In the genomic region with DNA sequence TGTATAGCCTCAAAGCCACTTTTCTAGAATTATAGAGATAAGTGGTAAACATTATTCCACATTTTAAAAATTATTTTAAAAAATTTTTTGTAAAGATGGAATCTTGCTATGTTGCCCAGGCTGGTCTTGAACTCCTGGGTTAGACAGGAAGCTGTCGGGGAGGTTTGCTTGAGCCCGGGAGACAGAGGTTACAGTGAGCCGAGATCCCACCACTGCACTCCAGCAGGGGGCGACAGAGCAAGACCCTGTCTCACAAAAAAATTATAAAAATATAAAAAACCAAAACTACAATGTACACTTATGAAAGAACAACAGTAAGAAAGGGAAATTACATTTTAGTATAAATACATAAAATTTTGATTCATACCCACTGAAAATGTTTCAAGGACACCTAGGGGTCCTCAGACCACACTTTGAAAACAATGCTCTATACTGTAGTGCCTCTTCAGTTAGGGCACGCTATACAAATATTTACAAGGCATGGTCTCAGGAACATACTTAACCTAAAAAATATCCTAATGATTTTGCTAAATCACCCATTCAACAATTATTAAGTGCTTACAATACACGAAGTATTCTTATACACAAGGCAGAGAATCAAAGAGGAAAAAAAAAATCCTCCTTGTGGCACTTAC, we compare ENCODE assay signal across 8 cellular contexts.
DNase-seq lines count a peak whose midpoint lies in the region; ATAC-seq lines count a peak whose summit lies in the region.

No MANE protein-coding gene starts in this region.

- H3K9me3 Mint-ChIP-seq in activated naive CD8-positive, alpha-beta T cell treated with anti-CD3 and anti-CD28 coated beads, Interleukin-2, amount 50 U/mL, for 24 hours: no peaks in the 10 kb centered on the region

- H3K27me3 Mint-ChIP-seq in activated naive CD8-positive, alpha-beta T cell treated with anti-CD3 and anti-CD28 coated beads, Interleukin-2, amount 50 U/mL, for 24 hours: no peaks in the 10 kb centered on the region

- peaks cover 47% of the 10 kb centered on the region for H3K4me1 Mint-ChIP-seq in activated naive CD8-positive, alpha-beta T cell treated with anti-CD3 and anti-CD28 coated beads, Interleukin-2, amount 50 U/mL, for 24 hours

- DNase-seq in DMS 273 (lab: John Stamatoyannopoulos, UW; ENCODE audit: unreplicated experiment) (peak; percentile 55), DMS 273 treated with DMSO at 0.1 percent for 48 hours (lab: John Stamatoyannopoulos, UW) (no peak), T-helper 1 cell (peak; percentile 31 to 70 (median 58)), iris pigment epithelial cell (ENCODE audit: low read depth) (peak; percentile 50)
- DNase-seq in activated naive CD8-positive, alpha-beta T cell treated with anti-CD3 and anti-CD28 coated beads, Interleukin-2, amount 50 U/mL, for 24 hours: peak; percentile 79
- peak; percentile 11 to 70 (median 42) for DNase-seq in stimulated activated CD4-positive, alpha-beta T cell treated with anti-CD3 and anti-CD28 coated beads, TNF-alpha, amount 100 ng/mL, for 1 hour (ENCODE audit: low read depth in 3 of 3, low spot score in 1 of 3)

- H3K36me3 Mint-ChIP-seq in activated naive CD8-positive, alpha-beta T cell treated with anti-CD3 and anti-CD28 coated beads, Interleukin-2, amount 50 U/mL, for 24 hours (ENCODE audit: low read depth): peaks cover 10% of the 10 kb centered on the region

- H3K4me3 Mint-ChIP-seq in activated naive CD8-positive, alpha-beta T cell treated with anti-CD3 and anti-CD28 coated beads, Interleukin-2, amount 50 U/mL, for 24 hours: no peak overlapping the region

- H3K27ac Mint-ChIP-seq in activated naive CD8-positive, alpha-beta T cell treated with anti-CD3 and anti-CD28 coated beads, Interleukin-2, amount 50 U/mL, for 24 hours: no peak overlapping the region

- peak; percentile 58 for ATAC-seq in activated naive CD8-positive, alpha-beta T cell treated with anti-CD3 and anti-CD28 coated beads, Interleukin-2, amount 50 U/mL, for 24 hours
- ATAC-seq in GM21825 (IDR thresholded peaks at IDR 0.05; ENCODE audit: unreplicated experiment): no peak
- no peak for ATAC-seq in HG03521 (IDR thresholded peaks at IDR 0.05; ENCODE audit: unreplicated experiment)
